8 cellular contexts compared by ENCODE assay signal in the genomic region with DNA sequence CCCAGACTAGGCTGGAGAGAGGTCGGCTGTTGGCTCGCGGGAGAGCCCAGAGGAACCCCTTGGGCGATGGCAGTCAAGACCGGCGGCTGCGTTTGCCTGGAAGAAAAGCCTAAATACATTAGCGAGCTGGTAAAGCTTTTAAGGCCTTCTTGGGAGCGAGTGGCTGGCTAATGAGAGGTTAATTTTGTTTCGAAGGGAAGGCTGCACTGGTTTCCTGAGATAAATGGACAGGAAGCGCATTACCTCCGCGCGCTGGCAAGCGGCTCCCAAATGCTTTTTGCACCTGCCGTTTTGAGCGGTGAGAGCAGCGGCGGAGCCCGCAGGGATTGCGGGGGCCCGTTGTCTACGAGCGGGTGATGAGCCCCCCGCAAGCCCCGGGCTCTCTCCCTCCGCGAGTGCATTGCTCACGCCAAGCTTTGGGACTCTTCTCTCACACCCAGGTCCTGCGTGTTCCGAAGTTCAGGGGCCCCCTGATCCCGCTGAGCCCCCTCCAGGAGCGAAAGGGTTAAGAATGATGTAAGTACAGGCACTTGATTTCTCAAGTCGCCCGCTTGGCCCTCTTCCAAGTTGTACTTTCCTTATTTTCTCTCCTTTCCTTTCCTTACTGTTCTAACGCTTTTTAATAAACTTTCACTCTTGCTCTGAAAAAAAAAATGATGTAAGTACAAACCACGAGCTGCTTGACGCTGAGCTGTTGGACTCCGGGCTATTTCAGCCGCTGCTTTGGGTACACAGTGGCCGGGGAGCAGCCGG. TPM values are rescaled to one million over a fixed set of nuclear protein-coding genes. Genes with fewer than 3 reads are reported as not detected.
DNase-seq lines count a peak whose midpoint lies in the region; ATAC-seq and TF ChIP-seq lines count a peak whose summit lies in the region.

No MANE protein-coding gene starts in this region.

- DNase-seq in DND-41 = no peak
- DNase-seq in LoVo (ENCODE audit: low spot score) = peak; percentile 54
- DNase-seq in T-helper 2 cell treated with Interferon-gamma antibody and Interleukin-4, amounts not matched to agents 5 μg/mL and 100 μg/mL, for 36 hours (ENCODE audit: low spot score) = no peak
- DNase-seq in dorsolateral prefrontal cortex = peak in 7 of 10 donors; percentile 24 to 60 (median 48)
- DNase-seq in medulla oblongata (ENCODE audit: extremely low spot score) = peak; percentile 81
- DNase-seq in stomach = peak; percentile 54
- DNase-seq in DMS153 (lab: John Stamatoyannopoulos, UW) = no peak
- DNase-seq in cerebellar nuclear complex (lab: John Stamatoyannopoulos, UW) = no peak

- peaks cover 28% of the 10 kb centered on the region for H3K4me1 ChIP-seq in DND-41 (ENCODE audit: insufficient read depth, low read length)
- H3K4me1 ChIP-seq in stomach = peaks cover 8 to 62% (median 34%) of the 10 kb centered on the region in 4 donors

- H2AFZ ChIP-seq in DND-41 (ENCODE audit: low read depth, low read length) = peak overlapping the region; percentile 58

- intact Hi-C loops in dorsolateral prefrontal cortex (cut with DNase I) = loop anchor here (5.0 to 10.0 kb wide), 9 partner anchors 157 to 1833 kb away; partner anchors contain the start of genes CHD1 (in 2 of the 2), LNPEP (in 1 of the 2) and RIOK2 (in 1 of the 2)
- intact Hi-C loops in stomach (cut with DNase I; ENCODE audit: low total_unique reads) = no loop called here

- H3K27ac Mint-ChIP-seq in T-helper 2 cell treated with Interferon-gamma antibody and Interleukin-4, amounts not matched to agents 5 μg/mL and 100 μg/mL, for 36 hours = peak overlapping the region; percentile 58

- H3K4me3 Mint-ChIP-seq in T-helper 2 cell treated with Interferon-gamma antibody and Interleukin-4, amounts not matched to agents 5 μg/mL and 100 μg/mL, for 36 hours = peak overlapping the region; percentile 90

- no peaks in the 10 kb centered on the region for H3K36me3 ChIP-seq in DND-41 (ENCODE audit: insufficient read depth, low read length)
- peaks cover 0 to 4% (median 0%) of the 10 kb centered on the region in 4 donors for H3K36me3 ChIP-seq in stomach

- peak overlapping the region; percentile 69 for H3K4me2 ChIP-seq in DND-41 (ENCODE audit: insufficient read depth, low read length)

- ATAC-seq in DND-41 (ENCODE audit: insufficient read depth, low read depth) = peak; percentile 27; the same call in 1 of the 3 replicates

- H3K9me3 ChIP-seq in DND-41 (ENCODE audit: insufficient read depth, low read length, severe bottlenecking) = no peaks in the 10 kb centered on the region
- H3K9me3 ChIP-seq in stomach = no peaks in the 10 kb centered on the region

- H3K27ac ChIP-seq in DND-41 (ENCODE audit: low read length) (0 out of 2 replicates have a peak overlapping the region, but pooled peaks have one; percentile 4), dorsolateral prefrontal cortex (peak overlapping the region; percentile 2 to 95 (median 86)), stomach (peak overlapping the region; percentile 84 to 97 (median 95))

- TF ChIP-seq EP300 in stomach (IDR thresholded peaks at IDR 0.05) = no peak

- H3K9ac ChIP-seq in DND-41 (ENCODE audit: low read depth, low read length) = peak overlapping the region; percentile 34

- H3K4me3 ChIP-seq in DND-41 (ENCODE audit: low read depth in 1 of 2, low read length in 2 of 2) (peak overlapping the region; percentile 6 to 47; a peak in 3 of 4 replicates), dorsolateral prefrontal cortex (peak overlapping the region; percentile 53 to 98 (median 82)), stomach (peak overlapping the region; percentile 68 to 97 (median 89))

- TF ChIP-seq CTCF in DND-41 (IDR thresholded peaks at IDR 0.05; ENCODE audit: borderline replicate concordance, extremely low read depth, low read length, poor library complexity, severe bottlenecking) (no peak), dorsolateral prefrontal cortex (IDR thresholded peaks at IDR 0.05 in 54 of 56, conservative IDR thresholded peaks at IDR 0.05 in 2 of 56; ENCODE audit: low read depth in 1 of 56, partially characterized antibody in 56 of 56) (peak in 4 of 56 donors; percentile 2 to 16 (median 8)), stomach (IDR thresholded peaks at IDR 0.05) (no peak)

- peaks cover 41% of the 10 kb centered on the region for H3K4me1 Mint-ChIP-seq in T-helper 2 cell treated with Interferon-gamma antibody and Interleukin-4, amounts not matched to agents 5 μg/mL and 100 μg/mL, for 36 hours (ENCODE audit: low read depth)

- TF ChIP-seq POLR2A in stomach (IDR thresholded peaks at IDR 0.05) = no peak

- no peaks in the 10 kb centered on the region for H4K20me1 ChIP-seq in DND-41 (ENCODE audit: insufficient read depth, low read length)

- H3K79me2 ChIP-seq in DND-41 (ENCODE audit: insufficient read depth, low read length) = no peaks in the 10 kb centered on the region

- no peaks in the 10 kb centered on the region for H3K36me3 Mint-ChIP-seq in T-helper 2 cell treated with Interferon-gamma antibody and Interleukin-4, amounts not matched to agents 5 μg/mL and 100 μg/mL, for 36 hours (ENCODE audit: low read depth)

- WGBS in stomach, 5 donors = 0 to 1% (median 1%) methylated on average over 41 to 42 of the region's 42 CpGs

- no peaks in the 10 kb centered on the region for H3K9me3 Mint-ChIP-seq in T-helper 2 cell treated with Interferon-gamma antibody and Interleukin-4, amounts not matched to agents 5 μg/mL and 100 μg/mL, for 36 hours

- peaks cover 74% of the 10 kb centered on the region for H3K27me3 Mint-ChIP-seq in T-helper 2 cell treated with Interferon-gamma antibody and Interleukin-4, amounts not matched to agents 5 μg/mL and 100 μg/mL, for 36 hours (ENCODE audit: low read depth)

- H3K27me3 ChIP-seq in DND-41 (ENCODE audit: insufficient read depth, low read length, poor library complexity) (peaks cover 43% of the 10 kb centered on the region), dorsolateral prefrontal cortex (no peaks in the 10 kb centered on the region), stomach (peaks cover 0 to 44% (median 8%) of the 10 kb centered on the region in 3 donors)

RNA-seq across cellular contexts. Expression of gene RGMB, which starts 3.1 kb away (rescaled TPM):
- total RNA-seq in dorsolateral prefrontal cortex = 10 to 100 TPM; 20.2 to 59.3 (median 41.0) TPM
- 100 to 1,000 TPM in 1 of 5 donors, 10 to 100 TPM in 4; 48.3 to 215 (median 79.9) TPM for total RNA-seq in stomach
- 10 to 100 TPM in 2 of 3 donors, 1 to 10 TPM in 1; 8.4 to 14.2 (median 13.7) TPM for polyA plus RNA-seq in stomach

Comparison
In these comparisons a context has a peak if more than half of its experiments do, and no peak if none do; other contexts are left out.
1. DNase-seq: peak in LoVo (single experiment), dorsolateral prefrontal cortex (7 of 10), medulla oblongata (single experiment) and stomach (single experiment); none in DND-41 (single experiment), T-helper 2 cell treated with Interferon-gamma antibody and Interleukin-4, amounts not matched to agents 5 μg/mL and 100 μg/mL, for 36 hours (single experiment), DMS153 (single experiment) and cerebellar nuclear complex (0 of 2).
2. H3K27ac ChIP-seq: peak in every context shown above with its lines; median percentile 95 in stomach; 86 in dorsolateral prefrontal cortex; 4 in DND-41.
3. H3K4me3 ChIP-seq: peak in every context shown above with its lines; median percentile 89 in stomach; 82 in dorsolateral prefrontal cortex; 26 in DND-41.